Comparison of ENCODE assay signal across 22 cellular contexts in the genomic region with DNA sequence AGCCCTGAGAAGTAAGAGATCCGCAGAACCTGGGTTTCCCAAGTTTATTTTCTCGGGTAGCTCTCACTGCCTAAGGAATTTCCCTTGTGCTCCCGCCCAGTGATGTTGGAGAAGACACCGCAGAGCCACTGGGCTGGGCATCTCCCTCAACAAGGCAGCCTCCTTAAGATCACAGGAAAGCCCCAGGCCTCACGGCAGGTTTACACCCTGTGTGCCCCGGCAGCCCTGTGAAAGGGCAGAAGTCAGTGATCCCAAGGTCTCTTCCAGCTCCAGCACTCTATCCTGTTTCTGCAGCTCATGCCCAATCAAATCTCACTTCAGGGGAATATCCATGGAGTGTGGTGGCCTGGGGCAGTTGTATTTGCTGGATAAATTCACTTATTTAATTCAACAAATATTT.
DNase-seq lines count a peak whose midpoint lies in the region; ATAC-seq, FAIRE-seq and TF ChIP-seq lines count a peak whose summit lies in the region.
"Had no signal": no experiment of that assay in that cellular context is flagged by ENCODE, and none has a peak within 500 bp of the region (broad histone marks: within the 10 kb centered on the region; RNA-seq: fewer than 3 reads in every experiment).

No MANE protein-coding gene starts in this region.

- peak; percentile 18; the same call in 1 of the 2 replicates for ATAC-seq in Panc1
- no peak for ATAC-seq in stimulated activated naive CD8-positive, alpha-beta T cell treated with anti-CD3 and anti-CD28 coated beads, Interleukin-15, amount 100 ng/mL, for 72 hours

- H3K4me3 Mint-ChIP-seq in Calu3 (ENCODE audit: low read depth, unreplicated experiment), result no peak overlapping the region
- H3K4me3 Mint-ChIP-seq in endodermal cell, result no peak overlapping the region
- H3K4me3 Mint-ChIP-seq in neural progenitor cell, result no peak overlapping the region
- no peak overlapping the region for H3K4me3 Mint-ChIP-seq in stimulated activated naive CD8-positive, alpha-beta T cell treated with anti-CD3 and anti-CD28 coated beads, Interleukin-15, amount 100 ng/mL, for 72 hours
- H3K4me3 Mint-ChIP-seq: CD4-positive, CD25-positive, alpha-beta regulatory T cell had no signal

- no peaks in the 10 kb centered on the region for H4K20me1 ChIP-seq in neural progenitor cell (ENCODE audit: low read depth)

- in situ Hi-C loops in Panc1 (cut with HindIII; ENCODE audit: low pct_unique_long_range_greater_than_20kb, low sequenced_read_pairs), result no loop called here

- POLR2A ChIA-PET in Panc1 (lab: Charles Lee), result no interaction called here

- no peak overlapping the region for H3K27ac ChIP-seq in Panc1 (ENCODE audit: low read length)
- H3K27ac ChIP-seq in endodermal cell (ENCODE audit: low read depth, low read length), result no peak overlapping the region
- H3K27ac ChIP-seq in neural progenitor cell, result no peak overlapping the region
- H3K27ac ChIP-seq: HL-60 had no signal

- H3K27me3 Mint-ChIP-seq in Calu3 (ENCODE audit: unreplicated experiment), result no peaks in the 10 kb centered on the region
- H3K27me3 Mint-ChIP-seq in endodermal cell (ENCODE audit: insufficient read depth), result peaks cover 2% of the 10 kb centered on the region
- peaks cover 2% of the 10 kb centered on the region for H3K27me3 Mint-ChIP-seq in neural progenitor cell (ENCODE audit: insufficient read depth, low read depth)
- H3K27me3 Mint-ChIP-seq in stimulated activated naive CD8-positive, alpha-beta T cell treated with anti-CD3 and anti-CD28 coated beads, Interleukin-15, amount 100 ng/mL, for 72 hours, result peaks cover 58% of the 10 kb centered on the region

- H3K79me2 ChIP-seq in neural progenitor cell (ENCODE audit: low read depth), result no peaks in the 10 kb centered on the region

- H3K27me3 ChIP-seq in Panc1 (ENCODE audit: control insufficient read depth, insufficient read depth, low read length) (no peaks in the 10 kb centered on the region), endodermal cell (ENCODE audit: control insufficient read depth, insufficient read depth, low read length, poor library complexity, severe bottlenecking) (no peaks in the 10 kb centered on the region), neural progenitor cell (no peaks in the 10 kb centered on the region)
- H3K27me3 ChIP-seq: BE2C had no signal

- H3K4me1 Mint-ChIP-seq in Calu3 (ENCODE audit: low read depth, unreplicated experiment), result no peaks in the 10 kb centered on the region
- peaks cover 26% of the 10 kb centered on the region for H3K4me1 Mint-ChIP-seq in endodermal cell
- H3K4me1 Mint-ChIP-seq in neural progenitor cell, result peaks cover 45% of the 10 kb centered on the region
- peaks cover 19% of the 10 kb centered on the region for H3K4me1 Mint-ChIP-seq in stimulated activated naive CD8-positive, alpha-beta T cell treated with anti-CD3 and anti-CD28 coated beads, Interleukin-15, amount 100 ng/mL, for 72 hours

- H3K4me3 ChIP-seq in Panc1 (ENCODE audit: low read depth in 2 of 2, low read length in 2 of 2), result no peak overlapping the region
- no peak overlapping the region for H3K4me3 ChIP-seq in endodermal cell (ENCODE audit: low read length)
- H3K4me3 ChIP-seq in neural progenitor cell, result no peak overlapping the region
- H3K4me3 ChIP-seq: HAP-1 had no signal

- CTCF ChIA-PET in Calu3 (lab: Charles Lee), result interaction anchor here (0.6 kb wide), 1 partner anchor 1649 kb away, joined by 3 read pairs; no protein-coding TSS in a partner anchor
- CTCF ChIA-PET in Panc1 (lab: Charles Lee), result interaction anchor here (0.5 kb wide), 1 partner anchor 279 kb away, joined by 3 read pairs; no protein-coding TSS in a partner anchor

- H3K9me3 ChIP-seq in Panc1 (ENCODE audit: control insufficient read depth, insufficient read depth, low read depth, low read length) (no peaks in the 10 kb centered on the region), endodermal cell (ENCODE audit: control insufficient read depth, low read length) (no peaks in the 10 kb centered on the region), neural progenitor cell (ENCODE audit: low read depth) (no peaks in the 10 kb centered on the region)
- H3K9me3 ChIP-seq: BE2C, Caco-2, HAP-1 had no signal

- H3K27ac Mint-ChIP-seq in Calu3 (ENCODE audit: unreplicated experiment) (peak overlapping the region; percentile 15), endodermal cell (peak overlapping the region; percentile 71), neural progenitor cell (peak overlapping the region; percentile 53)
- H3K27ac Mint-ChIP-seq in stimulated activated naive CD8-positive, alpha-beta T cell treated with anti-CD3 and anti-CD28 coated beads, Interleukin-15, amount 100 ng/mL, for 72 hours, result no peak overlapping the region
- H3K27ac Mint-ChIP-seq: CD4-positive, CD25-positive, alpha-beta regulatory T cell had no signal

- no peak for FAIRE-seq in RCC 7860 (lab: Jason Lieb, UNC)
- FAIRE-seq: A204.1, GM19239 had no signal

- TF ChIP-seq CTCF in Calu3 (IDR thresholded peaks at IDR 0.05; ENCODE audit: unreplicated experiment) (no peak), Panc1 (IDR thresholded peaks at IDR 0.05) (no peak), endodermal cell (conservative IDR thresholded peaks at IDR 0.05) (no peak), neural progenitor cell (IDR thresholded peaks at IDR 0.05) (no peak)

- WGBS in endodermal cell (ENCODE audit: insufficient coverage in 1 of 2, insufficient read length in 1 of 2), 2 experiments, result 88% methylated on average over 4 to 6 of the region's 6 CpGs

- H3K4me1 ChIP-seq in Panc1 (ENCODE audit: control insufficient read depth, insufficient read depth, low read length) (no peaks in the 10 kb centered on the region), endodermal cell (ENCODE audit: control insufficient read depth, insufficient read depth, low read length) (peaks cover 8% of the 10 kb centered on the region), neural progenitor cell (peaks cover 20% of the 10 kb centered on the region)
- H3K4me1 ChIP-seq: BE2C, Caco-2, HAP-1 had no signal

- no peak overlapping the region for H2AFZ ChIP-seq in neural progenitor cell (replicated peaks)

- H3K36me3 Mint-ChIP-seq in Calu3 (ENCODE audit: insufficient read depth, unreplicated experiment) (peaks cover 5% of the 10 kb centered on the region), endodermal cell (ENCODE audit: low read depth) (no peaks in the 10 kb centered on the region), neural progenitor cell (no peaks in the 10 kb centered on the region)
- H3K36me3 Mint-ChIP-seq: CD4-positive, CD25-positive, alpha-beta regulatory T cell had no signal

- H3K9ac ChIP-seq in endodermal cell (ENCODE audit: extremely low read depth, low read length, poor library complexity, severe bottlenecking) (peak overlapping the region; percentile 7), neural progenitor cell (no peak overlapping the region)

- DNase-seq in Calu3 (no peak), Panc1 (ENCODE audit: low read depth, low spot score) (no peak), endodermal cell (peak; percentile 61), neural progenitor cell (ENCODE audit: low spot score) (no peak), iPS-NIHi11 (ENCODE audit: low spot score) (no peak), T-helper 1 cell (no peak), RCC 7860 (ENCODE audit: low spot score) (no peak)
- no peak for DNase-seq in stimulated activated naive CD8-positive, alpha-beta T cell treated with anti-CD3 and anti-CD28 coated beads, Interleukin-15, amount 100 ng/mL, for 72 hours
- DNase-seq: ACHN; BE2C; C1 segment of cervical spinal cord; Caco-2; CD4-positive, CD25-positive, alpha-beta regulatory T cell; DMS153; DMS79; GDM1; IMR-90; KBM-7 had no signal

- H3K9me3 Mint-ChIP-seq in Calu3 (ENCODE audit: low read depth, unreplicated experiment) (no peaks in the 10 kb centered on the region), endodermal cell (no peaks in the 10 kb centered on the region), neural progenitor cell (no peaks in the 10 kb centered on the region)
- no peaks in the 10 kb centered on the region for H3K9me3 Mint-ChIP-seq in stimulated activated naive CD8-positive, alpha-beta T cell treated with anti-CD3 and anti-CD28 coated beads, Interleukin-15, amount 100 ng/mL, for 72 hours
- H3K9me3 Mint-ChIP-seq: CD4-positive, CD25-positive, alpha-beta regulatory T cell had no signal

- no TSS peak for BruUV-seq in Calu3 (replicated peaks; lab: Mats Ljungman, UMichigan)
- BruUV-seq in Panc1 (replicated peaks; lab: Mats Ljungman, UMichigan), result no TSS peak

- intact Hi-C loops in Calu3 (cut with micrococcal nuclease; ENCODE audit: unreplicated experiment), result no loop called here
- intact Hi-C loops in Panc1 (cut with micrococcal nuclease; ENCODE audit: unreplicated experiment), result no loop called here

- H3K4me2 ChIP-seq in neural progenitor cell, result peak overlapping the region; percentile 19

- H3F3A ChIP-seq in neural progenitor cell (ENCODE audit: low read depth), result peaks cover 11% of the 10 kb centered on the region

- H3K36me3 ChIP-seq in Panc1 (ENCODE audit: control insufficient read depth, insufficient read depth, low read length) (no peaks in the 10 kb centered on the region), endodermal cell (ENCODE audit: control insufficient read depth, insufficient read depth, low read length) (no peaks in the 10 kb centered on the region), neural progenitor cell (no peaks in the 10 kb centered on the region)
- H3K36me3 ChIP-seq: BE2C, HAP-1 had no signal

Comparison
In these comparisons a context has a peak if more than half of its experiments do, and no peak if none do; other contexts are left out.
1. H3K27ac Mint-ChIP-seq: peak in Calu3 (single experiment), endodermal cell (single experiment) and neural progenitor cell (single experiment); none in stimulated activated naive CD8-positive, alpha-beta T cell treated with anti-CD3 and anti-CD28 coated beads, Interleukin-15, amount 100 ng/mL, for 72 hours (0 of 2).